1 cellular context compared by ENCODE assay signal in genomic region chr1:199780948-199781347, GRCh38.
TF ChIP-seq lines count a peak whose summit lies in the region.

No MANE protein-coding gene starts in this region.

TF ChIP-seq in IMR-90, 13 proteins besides CTCF, POLR2A, EP300 and RAD21:
- peak; percentile 65; the same call in 1 of the 2 replicates for TF ChIP-seq FOS (IDR thresholded peaks at IDR 0.05; ENCODE audit: low read depth, low read length)
- no peak for TF ChIP-seq MXI1 (IDR thresholded peaks at IDR 0.05; ENCODE audit: borderline replicate concordance, low read depth, low read length)
